ENCODE assay signal across 1 cellular context in the genomic region with DNA sequence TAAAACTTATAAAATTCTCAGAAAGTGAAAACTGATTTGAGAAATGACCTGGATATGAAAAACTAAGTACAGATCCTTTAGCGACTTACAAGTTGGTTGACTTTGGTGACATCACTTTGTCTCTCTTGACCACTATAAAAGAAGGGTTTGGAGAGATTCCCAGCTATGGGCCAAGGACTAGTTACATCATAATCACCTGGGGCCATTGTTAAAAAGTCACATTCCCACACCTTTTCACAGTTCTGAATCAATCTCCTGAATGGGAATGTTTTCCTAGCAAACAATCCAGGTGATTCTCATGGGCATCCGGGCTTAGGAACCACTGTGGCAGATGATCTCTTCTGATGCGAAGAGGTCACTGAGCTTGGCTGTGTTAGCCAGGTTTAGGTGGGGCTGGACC.
A peak's percentile ranks its signal among the peaks of the same experiment; 100 is the strongest.
TF ChIP-seq lines count a peak whose summit lies in the region.

No MANE protein-coding gene starts in this region.

TF ChIP-seq in HEK293, 187 proteins besides CTCF, POLR2A, EP300 and RAD21 (continued from another document):
- TF ChIP-seq, protein P1, sequence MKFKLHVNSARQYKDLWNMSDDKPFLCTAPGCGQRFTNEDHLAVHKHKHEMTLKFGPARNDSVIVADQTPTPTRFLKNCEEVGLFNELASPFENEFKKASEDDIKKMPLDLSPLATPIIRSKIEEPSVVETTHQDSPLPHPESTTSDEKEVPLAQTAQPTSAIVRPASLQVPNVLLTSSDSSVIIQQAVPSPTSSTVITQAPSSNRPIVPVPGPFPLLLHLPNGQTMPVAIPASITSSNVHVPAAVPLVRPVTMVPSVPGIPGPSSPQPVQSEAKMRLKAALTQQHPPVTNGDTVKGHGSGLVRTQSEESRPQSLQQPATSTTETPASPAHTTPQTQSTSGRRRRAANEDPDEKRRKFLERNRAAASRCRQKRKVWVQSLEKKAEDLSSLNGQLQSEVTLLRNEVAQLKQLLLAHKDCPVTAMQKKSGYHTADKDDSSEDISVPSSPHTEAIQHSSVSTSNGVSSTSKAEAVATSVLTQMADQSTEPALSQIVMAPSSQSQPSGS (tag by site-specific recombination; IDR thresholded peaks at IDR 0.05; ENCODE audit: low read depth) = peak; percentile 49; the same call in 1 of the 2 replicates
- no peak for TF ChIP-seq RBAK (tag by site-specific recombination; IDR thresholded peaks at IDR 0.05)
